In the genomic region with DNA sequence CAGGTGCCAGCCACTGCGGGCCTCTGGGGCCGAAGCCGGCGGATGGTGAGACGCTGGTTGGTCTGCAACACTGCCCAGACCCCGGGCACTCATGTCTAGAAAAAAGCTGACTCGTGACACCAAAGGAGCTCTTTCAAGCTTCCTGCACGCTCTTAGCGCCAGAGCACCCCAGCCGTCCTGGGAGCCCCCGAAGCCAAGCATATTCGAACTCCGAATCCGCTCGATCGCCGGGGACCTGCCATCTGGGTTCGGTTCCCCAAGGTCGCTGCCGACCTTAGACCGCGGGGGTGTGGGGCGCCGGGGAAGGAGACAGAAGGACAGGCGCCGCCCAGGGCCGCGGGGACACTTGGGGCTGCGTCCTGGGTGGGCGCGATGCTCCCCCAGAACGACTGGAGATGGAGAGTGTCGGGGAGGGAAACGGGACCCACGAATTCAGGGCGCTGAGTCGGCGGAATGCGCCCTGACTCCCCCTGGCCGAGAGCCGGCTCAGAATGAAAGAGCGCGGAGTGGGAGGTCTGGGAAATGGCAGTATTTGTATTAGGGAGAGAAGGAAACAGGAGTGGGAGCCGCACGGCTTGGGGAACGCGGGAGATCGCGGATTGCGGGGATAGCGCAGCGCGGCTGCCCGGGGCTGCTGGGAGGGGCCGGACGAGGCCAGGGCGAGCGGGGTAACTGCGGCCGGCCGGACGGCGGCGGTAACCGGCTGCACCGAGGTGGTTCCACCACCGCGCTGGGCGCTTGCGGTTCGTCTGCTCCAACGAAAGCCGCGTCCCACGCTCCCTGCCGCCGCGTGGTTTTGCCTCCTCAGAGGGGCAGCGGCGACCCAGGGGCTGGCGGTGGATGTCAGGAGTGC, we compare ENCODE assay signal across 9 cellular contexts. TPM values are rescaled to one million over a fixed set of nuclear protein-coding genes. Genes with fewer than 3 reads are reported as not detected.
DNase-seq lines count a peak whose midpoint lies in the region; ATAC-seq, FAIRE-seq and TF ChIP-seq lines count a peak whose summit lies in the region.
"Had no signal": no experiment of that assay in that cellular context is flagged by ENCODE, and none has a peak within 500 bp of the region (broad histone marks: within the 10 kb centered on the region; RNA-seq: fewer than 3 reads in every experiment).

No MANE protein-coding gene starts in this region.

- H4K20me1 ChIP-seq in astrocyte (ENCODE audit: insufficient read depth, low read length) (no peaks in the 10 kb centered on the region), hepatocyte (ENCODE audit: insufficient read depth, poor library complexity, severe bottlenecking) (no peaks in the 10 kb centered on the region)

- H3K4me1 ChIP-seq in astrocyte (ENCODE audit: insufficient read depth, low read length): peaks cover 27% of the 10 kb centered on the region
- H3K4me1 ChIP-seq in hepatocyte (ENCODE audit: insufficient read depth): peaks cover 30% of the 10 kb centered on the region

- 3% methylated on average over 73 of the region's 81 CpGs for WGBS in hepatocyte (ENCODE audit: low lambda C conversion rate, missing lambda C conversion rate)

- H3K4me1 Mint-ChIP-seq in activated CD4-positive, alpha-beta T cell treated with anti-CD3 and anti-CD28 coated beads for 36 hours: peaks cover 5% of the 10 kb centered on the region
- H3K4me1 Mint-ChIP-seq in astrocyte (ENCODE audit: low read depth, unreplicated experiment): peaks cover 2% of the 10 kb centered on the region

- peaks cover 36% of the 10 kb centered on the region for H3K27me3 Mint-ChIP-seq in activated CD4-positive, alpha-beta T cell treated with anti-CD3 and anti-CD28 coated beads for 36 hours
- peaks cover 55% of the 10 kb centered on the region for H3K27me3 Mint-ChIP-seq in astrocyte (ENCODE audit: low read depth, unreplicated experiment)

- intact Hi-C loops in activated CD4-positive, alpha-beta T cell treated with anti-CD3 and anti-CD28 coated beads for 36 hours (cut with DNase I, micrococcal nuclease): no loop called here
- intact Hi-C loops in sciatic nerve (cut with DNase I): no loop called here

- peak overlapping the region; percentile 64 for H3K4me3 Mint-ChIP-seq in activated CD4-positive, alpha-beta T cell treated with anti-CD3 and anti-CD28 coated beads for 36 hours
- peak overlapping the region; percentile 82 for H3K4me3 Mint-ChIP-seq in astrocyte (ENCODE audit: unreplicated experiment)

- H3K4me3 ChIP-seq in astrocyte (ENCODE audit: insufficient read depth, low read depth, low read length) (peak overlapping the region; percentile 74), hepatocyte (peak overlapping the region; percentile 38)

- no peaks in the 10 kb centered on the region for H3K27me3 ChIP-seq in astrocyte (ENCODE audit: insufficient read depth, low read length)
- peaks cover 14% of the 10 kb centered on the region for H3K27me3 ChIP-seq in hepatocyte

- H3K36me3 Mint-ChIP-seq in activated CD4-positive, alpha-beta T cell treated with anti-CD3 and anti-CD28 coated beads for 36 hours (ENCODE audit: low read depth): no peaks in the 10 kb centered on the region
- H3K36me3 Mint-ChIP-seq in astrocyte (ENCODE audit: low read depth, unreplicated experiment): no peaks in the 10 kb centered on the region

- peak overlapping the region; percentile 99 for H2AFZ ChIP-seq in astrocyte (ENCODE audit: low read depth, low read length)
- peak overlapping the region; percentile 98 for H2AFZ ChIP-seq in hepatocyte

- H3K27ac ChIP-seq in astrocyte (ENCODE audit: low read depth, low read length) (no peak overlapping the region), hepatocyte (no peak overlapping the region)

- H3K9me3 ChIP-seq in astrocyte (ENCODE audit: insufficient read depth, low read depth, low read length) (no peaks in the 10 kb centered on the region), hepatocyte (ENCODE audit: low read depth) (no peaks in the 10 kb centered on the region)

- H3K79me2 ChIP-seq in astrocyte (ENCODE audit: insufficient read depth, low read length) (no peaks in the 10 kb centered on the region), hepatocyte (no peaks in the 10 kb centered on the region)

- H3K36me3 ChIP-seq in astrocyte (ENCODE audit: insufficient read depth, low read length): no peaks in the 10 kb centered on the region
- no peaks in the 10 kb centered on the region for H3K36me3 ChIP-seq in hepatocyte (replicated peaks; ENCODE audit: insufficient read depth, low read depth)

- no peak overlapping the region for H3K27ac Mint-ChIP-seq in activated CD4-positive, alpha-beta T cell treated with anti-CD3 and anti-CD28 coated beads for 36 hours
- peak overlapping the region; percentile 62 for H3K27ac Mint-ChIP-seq in astrocyte (ENCODE audit: unreplicated experiment)

- POLR2A ChIA-PET in activated CD4-positive, alpha-beta T cell treated with anti-CD3 and anti-CD28 coated beads for 36 hours (lab: Charles Lee): no interaction called here

- H3K4me2 ChIP-seq in astrocyte (ENCODE audit: low read length) (peak overlapping the region; percentile 98), hepatocyte (peak overlapping the region; percentile 91)

- ATAC-seq in activated CD4-positive, alpha-beta T cell treated with anti-CD3 and anti-CD28 coated beads for 36 hours: peak; percentile 39
- ATAC-seq in HG03432 (IDR thresholded peaks at IDR 0.05; ENCODE audit: unreplicated experiment): peak; percentile 74
- ATAC-seq in sciatic nerve: peak; percentile 47
- ATAC-seq in HG03196 (IDR thresholded peaks at IDR 0.05; ENCODE audit: unreplicated experiment): no peak

- CTCF ChIA-PET in activated CD4-positive, alpha-beta T cell treated with anti-CD3 and anti-CD28 coated beads for 36 hours (lab: Charles Lee): no interaction called here

- no peaks in the 10 kb centered on the region for H3K9me2 ChIP-seq in hepatocyte (replicated peaks; ENCODE audit: insufficient read depth)

- peak overlapping the region; percentile 79 for H3K9ac ChIP-seq in astrocyte (ENCODE audit: low read length)

- FAIRE-seq in astrocyte (lab: Jason Lieb, UNC): no peak
- FAIRE-seq: colon had no signal

- no peak for DNase-seq in activated CD4-positive, alpha-beta T cell treated with anti-CD3 and anti-CD28 coated beads for 36 hours
- DNase-seq in activated CD4-positive, alpha-beta T cell treated with anti-CD3 and anti-CD28 coated beads, Interleukin-2, amount 50 U/mL, for 1 hour: no peak
- DNase-seq in astrocyte (ENCODE audit: low read depth) (no peak), hepatocyte (ENCODE audit: low spot score) (peak; percentile 55), sciatic nerve (ENCODE audit: low spot score) (peak; percentile 69), medulla oblongata (ENCODE audit: extremely low spot score) (no peak)

- no peaks in the 10 kb centered on the region for H3K9me3 Mint-ChIP-seq in activated CD4-positive, alpha-beta T cell treated with anti-CD3 and anti-CD28 coated beads for 36 hours (ENCODE audit: low read depth)
- H3K9me3 Mint-ChIP-seq in astrocyte (ENCODE audit: unreplicated experiment): peaks cover 4% of the 10 kb centered on the region

- TF ChIP-seq CTCF in astrocyte (IDR thresholded peaks at IDR 0.05; ENCODE audit: insufficient read depth, low read depth, low read length): no peak
- TF ChIP-seq CTCF in hepatocyte (IDR thresholded peaks at IDR 0.05; ENCODE audit: poor library complexity): peak; percentile 21

RNA-seq across cellular contexts. Expression of a gene that starts 20.1 kb away (rescaled TPM):
- 10 to 100 TPM; 67.3 to 92.2 TPM for total RNA-seq in activated CD4-positive, alpha-beta T cell treated with anti-CD3 and anti-CD28 coated beads for 36 hours
- total RNA-seq in astrocyte: 139 and 142 TPM in 2 replicates
- total RNA-seq in hepatocyte: 91.1 and 105 TPM in 2 replicates
- 70.9 and 89.6 TPM in 2 replicates for polyA plus RNA-seq in hepatocyte
- total RNA-seq in sciatic nerve: 174 TPM

RNA-seq across cellular contexts. Expression of a gene that starts 25.7 kb away (rescaled TPM):
- total RNA-seq in activated CD4-positive, alpha-beta T cell treated with anti-CD3 and anti-CD28 coated beads for 36 hours: under 1 TPM; 0.46 to 0.66 TPM
- total RNA-seq in astrocyte (32.6 and 39.7 TPM in 2 replicates), hepatocyte (15.5 and 20.8 TPM in 2 replicates), sciatic nerve (17.5 TPM)
- polyA plus RNA-seq in hepatocyte: 16.7 and 24.1 TPM in 2 replicates

Comparison
In these comparisons a context has a peak if more than half of its experiments do, and no peak if none do; other contexts are left out.
1. DNase-seq: peak in hepatocyte (single experiment) and sciatic nerve (single experiment); none in activated CD4-positive, alpha-beta T cell treated with anti-CD3 and anti-CD28 coated beads for 36 hours (single experiment), activated CD4-positive, alpha-beta T cell treated with anti-CD3 and anti-CD28 coated beads, Interleukin-2, amount 50 U/mL, for 1 hour (single experiment), astrocyte (single experiment) and medulla oblongata (single experiment).